Comparison of ENCODE assay signal across 7 cellular contexts in genomic region chr15:78719819-78720450, GRCh38.
DNase-seq lines count a peak whose midpoint lies in the region; ATAC-seq and TF ChIP-seq lines count a peak whose summit lies in the region.
"Not testable (repeated sequence)": the region's sequence is repeated elsewhere in the genome, so short reads cannot be mapped to it uniquely, and the experiment has no call there.

No MANE protein-coding gene starts in this region.

- H3K36me3 ChIP-seq in HEK293 (ENCODE audit: control insufficient read depth in 2 of 2, insufficient read depth in 1 of 2, low read length in 2 of 2); RWPE2 (ENCODE audit: low read depth); endodermal cell (ENCODE audit: control insufficient read depth, insufficient read depth, low read length); mesenchymal stem cell (ENCODE audit: control insufficient read depth in 1 of 2, insufficient read depth in 2 of 2, low read depth in 1 of 2, low read length in 2 of 2): not testable (repeated sequence)

- not testable (repeated sequence) for H3K9me3 ChIP-seq in HEK293 (ENCODE audit: control insufficient read depth, insufficient read depth, low read depth, low read length); RWPE2 (ENCODE audit: severe bottlenecking); endodermal cell (ENCODE audit: control insufficient read depth, low read length); mesenchymal stem cell (ENCODE audit: control insufficient read depth, low read length)

- not testable (repeated sequence) for H3K4me3 ChIP-seq in HEK293 (ENCODE audit: low read depth, low read length); RWPE2 (ENCODE audit: severe bottlenecking); endodermal cell (ENCODE audit: low read length); mesenchymal stem cell (ENCODE audit: insufficient read depth in 1 of 2, low read depth in 1 of 2, low read length in 2 of 2)

- not testable (repeated sequence) for H3K4me3 Mint-ChIP-seq in endodermal cell

- H3K36me3 Mint-ChIP-seq in endodermal cell (ENCODE audit: low read depth), result not testable (repeated sequence)

- H3K27ac Mint-ChIP-seq in endodermal cell, result not testable (repeated sequence)

- H3K27ac ChIP-seq in HEK293 (ENCODE audit: extremely low read depth, low read depth, low read length); RWPE2 (ENCODE audit: poor library complexity, severe bottlenecking); endodermal cell (ENCODE audit: low read depth, low read length); mesenchymal stem cell (ENCODE audit: low read length, poor library complexity, severe bottlenecking): not testable (repeated sequence)

- not testable (repeated sequence) for H3K79me1 ChIP-seq in mesenchymal stem cell (replicated peaks; ENCODE audit: low read length, poor library complexity, severe bottlenecking)

- CTCF ChIA-PET in HEK293 (lab: Yijun Ruan, JAX), result interaction anchor here (0.7 kb wide), 1 partner anchor 160 kb away, joined by 3 read pairs; no protein-coding TSS in a partner anchor

- H3K4me1 ChIP-seq in HEK293 (ENCODE audit: control insufficient read depth, insufficient read depth, low read length); endodermal cell (ENCODE audit: control insufficient read depth, insufficient read depth, low read length); mesenchymal stem cell (ENCODE audit: control insufficient read depth, insufficient read depth, low read depth, low read length): not testable (repeated sequence)
- peaks cover 19% of the 10 kb centered on the region for H3K4me1 ChIP-seq in RWPE2 (ENCODE audit: insufficient read depth, poor library complexity, severe bottlenecking)

- 71 to 77% methylated on average over 18 to 21 of the region's 21 CpGs for WGBS in endodermal cell (ENCODE audit: insufficient coverage in 1 of 2, insufficient read length in 1 of 2), 2 experiments
- WGBS in mesenchymal stem cell, result 69% methylated on average over 21 of the region's 21 CpGs

- H3K9ac ChIP-seq in endodermal cell (ENCODE audit: extremely low read depth, low read length, poor library complexity, severe bottlenecking); mesenchymal stem cell (ENCODE audit: low read length): not testable (repeated sequence)

- peaks cover 18% of the 10 kb centered on the region for H3K9me3 Mint-ChIP-seq in endodermal cell

- not testable (repeated sequence) for H3K14ac ChIP-seq in mesenchymal stem cell (ENCODE audit: low read length in 2 of 2)

- not testable (repeated sequence) for H2BK120ac ChIP-seq in mesenchymal stem cell (ENCODE audit: low read depth, low read length)

- H3K18ac ChIP-seq in mesenchymal stem cell (ENCODE audit: low read depth in 1 of 2, low read length in 2 of 2), result not testable (repeated sequence)

- not testable (repeated sequence) for H2BK12ac ChIP-seq in mesenchymal stem cell (ENCODE audit: low read length in 2 of 2)

- DNase-seq in COR-L47 (lab: John Stamatoyannopoulos, UW) (peak; percentile 5), MV-4-11 (lab: John Stamatoyannopoulos, UW) (peak; percentile 27), NCI-H69 (lab: John Stamatoyannopoulos, UW) (peak; percentile 67), RWPE2 (ENCODE audit: low spot score) (peak; percentile 46), endodermal cell (peak; percentile 54), mesenchymal stem cell (peak; percentile 19)

- not testable (repeated sequence) for H3K23ac ChIP-seq in mesenchymal stem cell (ENCODE audit: low read length in 2 of 2)

- not testable (repeated sequence) for H3K4me2 ChIP-seq in mesenchymal stem cell (ENCODE audit: low read length, poor library complexity, severe bottlenecking)

- TF ChIP-seq CTCF in HEK293 (tag by site-specific recombination; IDR thresholded peaks at IDR 0.05); RWPE2 (IDR thresholded peaks at IDR 0.05; ENCODE audit: poor library complexity, severe bottlenecking); endodermal cell (conservative IDR thresholded peaks at IDR 0.05): not testable (repeated sequence)

- ATAC-seq in RWPE2 (ENCODE audit: low read depth), result not testable (repeated sequence)

- not testable (repeated sequence) for H2BK15ac ChIP-seq in mesenchymal stem cell (ENCODE audit: low read depth, poor library complexity, severe bottlenecking)

- not testable (repeated sequence) for H3K4ac ChIP-seq in mesenchymal stem cell (ENCODE audit: low read depth in 1 of 2, low read length in 2 of 2)

- not testable (repeated sequence) for H2BK5ac ChIP-seq in mesenchymal stem cell (ENCODE audit: low read depth, low read length, poor library complexity, severe bottlenecking)

- not testable (repeated sequence) for H4K91ac ChIP-seq in mesenchymal stem cell (ENCODE audit: low read length)

- POLR2A ChIA-PET in HEK293 (lab: Yijun Ruan, JAX), result not testable (repeated sequence)

- not testable (repeated sequence) for H4K8ac ChIP-seq in mesenchymal stem cell (ENCODE audit: low read length)

- not testable (repeated sequence) for H3K4me1 Mint-ChIP-seq in endodermal cell

- not testable (repeated sequence) for H2AK5ac ChIP-seq in mesenchymal stem cell (ENCODE audit: low read length, severe bottlenecking)

- H3K27me3 Mint-ChIP-seq in endodermal cell (ENCODE audit: insufficient read depth), result peaks cover 13% of the 10 kb centered on the region

- H3K27me3 ChIP-seq in RWPE2 (ENCODE audit: insufficient read depth, poor library complexity, severe bottlenecking); endodermal cell (ENCODE audit: control insufficient read depth, insufficient read depth, low read length, poor library complexity, severe bottlenecking); mesenchymal stem cell (ENCODE audit: control insufficient read depth in 1 of 2, insufficient read depth in 1 of 2, low read length in 2 of 2): not testable (repeated sequence)

- H2AFZ ChIP-seq in mesenchymal stem cell (ENCODE audit: low read depth, low read length), result not testable (repeated sequence)

TF ChIP-seq in HEK293, 187 proteins besides CTCF, POLR2A, EP300 and RAD21:
- TF ChIP-seq SETDB1 (IDR thresholded peaks at IDR 0.05; ENCODE audit: insufficient read length, low read length), result peak; percentile 33

Comparison
In these comparisons a context has a peak if more than half of its experiments do, and no peak if none do; other contexts are left out.
1. DNase-seq: peak in every context shown above with its lines; median percentile 67 in NCI-H69; 54 in endodermal cell; 46 in RWPE2; 27 in MV-4-11; 19 in mesenchymal stem cell; 5 in COR-L47.